Comparison of ENCODE assay signal across 2 cellular contexts in the genomic region with DNA sequence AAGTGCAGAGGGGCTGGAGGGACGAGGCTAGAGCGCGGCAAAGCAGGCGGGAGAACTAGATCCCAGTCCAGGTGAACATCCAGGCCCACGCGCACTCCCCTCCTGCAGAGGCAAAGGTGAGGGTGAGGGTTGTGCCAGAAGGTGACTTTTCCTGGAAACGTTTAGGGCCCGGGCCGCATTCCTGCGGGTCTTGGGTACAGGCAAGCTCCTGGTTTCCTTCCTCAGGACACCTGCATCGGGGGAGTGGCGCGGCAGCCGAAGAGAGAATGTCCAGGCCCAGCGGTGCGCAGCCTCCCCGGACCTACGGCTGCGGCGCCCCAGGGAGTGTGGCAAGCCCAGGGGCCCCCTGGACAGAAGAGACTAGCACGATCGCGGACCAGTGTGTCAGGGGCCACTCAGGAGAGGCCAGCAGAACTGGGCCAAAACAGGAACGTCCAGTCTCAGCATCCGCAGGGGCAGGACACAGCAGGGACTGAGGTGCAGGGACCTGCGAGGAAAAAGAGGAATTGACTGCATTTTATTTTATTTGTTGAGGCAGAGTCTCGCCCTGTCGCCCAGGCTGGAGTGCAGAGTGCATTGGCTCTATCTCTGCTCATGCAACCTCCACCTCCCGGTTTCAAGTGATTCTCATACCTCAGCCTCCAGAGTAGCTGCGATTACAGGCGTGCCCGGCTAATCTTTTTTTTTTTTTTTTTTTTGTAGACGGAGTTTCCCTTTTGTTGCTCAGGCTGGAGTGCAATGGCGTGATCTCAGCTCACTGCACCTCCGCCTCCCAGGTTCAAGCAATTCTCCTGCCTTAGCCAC.
TF ChIP-seq lines count a peak whose summit lies in the region.

No MANE protein-coding gene starts in this region.

TF ChIP-seq in HepG2, 621 proteins besides CTCF, POLR2A, EP300 and RAD21 (continues in another document):
- TF ChIP-seq PHF8 (CRISPR knock-in tag; IDR thresholded peaks at IDR 0.05) (no peak), RXRB (CRISPR knock-in tag; IDR thresholded peaks at IDR 0.05; ENCODE audit: borderline replicate concordance) (no peak), SUZ12 (IDR thresholded peaks at IDR 0.05; ENCODE audit: low read depth, low read length) (no peak), U2AF2 (IDR thresholded peaks at IDR 0.05; ENCODE audit: low read depth, low read length) (no peak), ZFP1 (CRISPR knock-in tag; IDR thresholded peaks at IDR 0.05) (no peak)
- TF ChIP-seq, protein P1, sequence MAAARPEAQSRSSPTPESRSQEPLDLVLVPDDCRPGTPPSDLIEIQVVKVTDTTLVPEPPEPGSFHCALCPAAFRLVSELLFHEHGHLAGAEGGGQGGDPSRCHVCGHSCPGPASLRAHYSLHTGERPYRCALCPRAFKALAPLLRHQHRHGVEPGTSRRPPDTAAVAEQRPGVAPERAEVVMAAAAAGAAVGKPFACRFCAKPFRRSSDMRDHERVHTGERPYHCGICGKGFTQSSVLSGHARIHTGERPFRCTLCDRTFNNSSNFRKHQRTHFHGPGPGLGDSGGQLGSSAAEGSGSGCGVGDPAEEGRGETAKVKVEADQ (CRISPR knock-in tag; IDR thresholded peaks at IDR 0.05; ENCODE audit: borderline replicate concordance) = no peak
- TF ChIP-seq, protein P2, sequence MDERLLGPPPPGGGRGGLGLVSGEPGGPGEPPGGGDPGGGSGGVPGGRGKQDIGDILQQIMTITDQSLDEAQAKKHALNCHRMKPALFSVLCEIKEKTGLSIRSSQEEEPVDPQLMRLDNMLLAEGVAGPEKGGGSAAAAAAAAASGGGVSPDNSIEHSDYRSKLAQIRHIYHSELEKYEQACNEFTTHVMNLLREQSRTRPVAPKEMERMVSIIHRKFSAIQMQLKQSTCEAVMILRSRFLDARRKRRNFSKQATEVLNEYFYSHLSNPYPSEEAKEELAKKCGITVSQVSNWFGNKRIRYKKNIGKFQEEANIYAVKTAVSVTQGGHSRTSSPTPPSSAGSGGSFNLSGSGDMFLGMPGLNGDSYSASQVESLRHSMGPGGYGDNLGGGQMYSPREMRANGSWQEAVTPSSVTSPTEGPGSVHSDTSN (CRISPR knock-in tag; IDR thresholded peaks at IDR 0.05) = no peak
- TF ChIP-seq, protein P3, sequence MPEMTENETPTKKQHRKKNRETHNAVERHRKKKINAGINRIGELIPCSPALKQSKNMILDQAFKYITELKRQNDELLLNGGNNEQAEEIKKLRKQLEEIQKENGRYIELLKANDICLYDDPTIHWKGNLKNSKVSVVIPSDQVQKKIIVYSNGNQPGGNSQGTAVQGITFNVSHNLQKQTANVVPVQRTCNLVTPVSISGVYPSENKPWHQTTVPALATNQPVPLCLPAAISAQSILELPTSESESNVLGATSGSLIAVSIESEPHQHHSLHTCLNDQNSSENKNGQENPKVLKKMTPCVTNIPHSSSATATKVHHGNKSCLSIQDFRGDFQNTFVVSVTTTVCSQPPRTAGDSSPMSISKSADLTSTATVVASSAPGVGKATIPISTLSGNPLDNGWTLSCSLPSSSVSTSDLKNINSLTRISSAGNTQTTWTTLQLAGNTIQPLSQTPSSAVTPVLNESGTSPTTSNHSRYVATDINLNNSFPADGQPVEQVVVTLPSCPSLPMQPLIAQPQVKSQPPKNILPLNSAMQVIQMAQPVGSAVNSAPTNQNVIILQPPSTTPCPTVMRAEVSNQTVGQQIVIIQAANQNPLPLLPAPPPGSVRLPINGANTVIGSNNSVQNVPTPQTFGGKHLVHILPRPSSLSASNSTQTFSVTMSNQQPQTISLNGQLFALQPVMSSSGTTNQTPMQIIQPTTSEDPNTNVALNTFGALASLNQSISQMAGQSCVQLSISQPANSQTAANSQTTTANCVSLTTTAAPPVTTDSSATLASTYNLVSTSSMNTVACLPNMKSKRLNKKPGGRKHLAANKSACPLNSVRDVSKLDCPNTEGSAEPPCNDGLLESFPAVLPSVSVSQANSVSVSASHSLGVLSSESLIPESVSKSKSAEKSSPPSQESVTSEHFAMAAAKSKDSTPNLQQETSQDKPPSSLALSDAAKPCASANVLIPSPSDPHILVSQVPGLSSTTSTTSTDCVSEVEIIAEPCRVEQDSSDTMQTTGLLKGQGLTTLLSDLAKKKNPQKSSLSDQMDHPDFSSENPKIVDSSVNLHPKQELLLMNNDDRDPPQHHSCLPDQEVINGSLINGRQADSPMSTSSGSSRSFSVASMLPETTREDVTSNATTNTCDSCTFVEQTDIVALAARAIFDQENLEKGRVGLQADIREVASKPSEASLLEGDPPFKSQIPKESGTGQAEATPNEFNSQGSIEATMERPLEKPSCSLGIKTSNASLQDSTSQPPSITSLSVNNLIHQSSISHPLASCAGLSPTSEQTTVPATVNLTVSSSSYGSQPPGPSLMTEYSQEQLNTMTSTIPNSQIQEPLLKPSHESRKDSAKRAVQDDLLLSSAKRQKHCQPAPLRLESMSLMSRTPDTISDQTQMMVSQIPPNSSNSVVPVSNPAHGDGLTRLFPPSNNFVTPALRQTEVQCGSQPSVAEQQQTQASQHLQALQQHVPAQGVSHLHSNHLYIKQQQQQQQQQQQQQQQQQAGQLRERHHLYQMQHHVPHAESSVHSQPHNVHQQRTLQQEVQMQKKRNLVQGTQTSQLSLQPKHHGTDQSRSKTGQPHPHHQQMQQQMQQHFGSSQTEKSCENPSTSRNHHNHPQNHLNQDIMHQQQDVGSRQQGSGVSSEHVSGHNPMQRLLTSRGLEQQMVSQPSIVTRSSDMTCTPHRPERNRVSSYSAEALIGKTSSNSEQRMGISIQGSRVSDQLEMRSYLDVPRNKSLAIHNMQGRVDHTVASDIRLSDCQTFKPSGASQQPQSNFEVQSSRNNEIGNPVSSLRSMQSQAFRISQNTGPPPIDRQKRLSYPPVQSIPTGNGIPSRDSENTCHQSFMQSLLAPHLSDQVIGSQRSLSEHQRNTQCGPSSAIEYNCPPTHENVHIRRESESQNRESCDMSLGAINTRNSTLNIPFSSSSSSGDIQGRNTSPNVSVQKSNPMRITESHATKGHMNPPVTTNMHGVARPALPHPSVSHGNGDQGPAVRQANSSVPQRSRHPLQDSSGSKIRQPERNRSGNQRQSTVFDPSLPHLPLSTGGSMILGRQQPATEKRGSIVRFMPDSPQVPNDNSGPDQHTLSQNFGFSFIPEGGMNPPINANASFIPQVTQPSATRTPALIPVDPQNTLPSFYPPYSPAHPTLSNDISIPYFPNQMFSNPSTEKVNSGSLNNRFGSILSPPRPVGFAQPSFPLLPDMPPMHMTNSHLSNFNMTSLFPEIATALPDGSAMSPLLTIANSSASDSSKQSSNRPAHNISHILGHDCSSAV (CRISPR knock-in tag; IDR thresholded peaks at IDR 0.05; ENCODE audit: borderline replicate concordance) = no peak
- TF ChIP-seq, protein P4, sequence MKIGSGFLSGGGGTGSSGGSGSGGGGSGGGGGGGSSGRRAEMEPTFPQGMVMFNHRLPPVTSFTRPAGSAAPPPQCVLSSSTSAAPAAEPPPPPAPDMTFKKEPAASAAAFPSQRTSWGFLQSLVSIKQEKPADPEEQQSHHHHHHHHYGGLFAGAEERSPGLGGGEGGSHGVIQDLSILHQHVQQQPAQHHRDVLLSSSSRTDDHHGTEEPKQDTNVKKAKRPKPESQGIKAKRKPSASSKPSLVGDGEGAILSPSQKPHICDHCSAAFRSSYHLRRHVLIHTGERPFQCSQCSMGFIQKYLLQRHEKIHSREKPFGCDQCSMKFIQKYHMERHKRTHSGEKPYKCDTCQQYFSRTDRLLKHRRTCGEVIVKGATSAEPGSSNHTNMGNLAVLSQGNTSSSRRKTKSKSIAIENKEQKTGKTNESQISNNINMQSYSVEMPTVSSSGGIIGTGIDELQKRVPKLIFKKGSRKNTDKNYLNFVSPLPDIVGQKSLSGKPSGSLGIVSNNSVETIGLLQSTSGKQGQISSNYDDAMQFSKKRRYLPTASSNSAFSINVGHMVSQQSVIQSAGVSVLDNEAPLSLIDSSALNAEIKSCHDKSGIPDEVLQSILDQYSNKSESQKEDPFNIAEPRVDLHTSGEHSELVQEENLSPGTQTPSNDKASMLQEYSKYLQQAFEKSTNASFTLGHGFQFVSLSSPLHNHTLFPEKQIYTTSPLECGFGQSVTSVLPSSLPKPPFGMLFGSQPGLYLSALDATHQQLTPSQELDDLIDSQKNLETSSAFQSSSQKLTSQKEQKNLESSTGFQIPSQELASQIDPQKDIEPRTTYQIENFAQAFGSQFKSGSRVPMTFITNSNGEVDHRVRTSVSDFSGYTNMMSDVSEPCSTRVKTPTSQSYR (CRISPR knock-in tag; IDR thresholded peaks at IDR 0.05; ENCODE audit: borderline replicate concordance) = no peak

TF ChIP-seq in GM12878, 131 proteins besides CTCF, POLR2A, EP300 and RAD21 (continues in another document):
- TF ChIP-seq, protein P5, sequence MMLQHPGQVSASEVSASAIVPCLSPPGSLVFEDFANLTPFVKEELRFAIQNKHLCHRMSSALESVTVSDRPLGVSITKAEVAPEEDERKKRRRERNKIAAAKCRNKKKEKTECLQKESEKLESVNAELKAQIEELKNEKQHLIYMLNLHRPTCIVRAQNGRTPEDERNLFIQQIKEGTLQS (IDR thresholded peaks at IDR 0.05; ENCODE audit: borderline replicate concordance, extremely low read depth, low read depth, low read length) = no peak
- no peak for TF ChIP-seq RUNX3 (IDR thresholded peaks at IDR 0.05; ENCODE audit: low read length)
- no peak for TF ChIP-seq CBFB (IDR thresholded peaks at IDR 0.05; ENCODE audit: low read depth)
- no peak for TF ChIP-seq TCF3 (IDR thresholded peaks at IDR 0.05; ENCODE audit: borderline replicate concordance, insufficient read depth, low read depth, low read length)
- TF ChIP-seq HDGF (IDR thresholded peaks at IDR 0.05) = no peak
- TF ChIP-seq, protein P6, sequence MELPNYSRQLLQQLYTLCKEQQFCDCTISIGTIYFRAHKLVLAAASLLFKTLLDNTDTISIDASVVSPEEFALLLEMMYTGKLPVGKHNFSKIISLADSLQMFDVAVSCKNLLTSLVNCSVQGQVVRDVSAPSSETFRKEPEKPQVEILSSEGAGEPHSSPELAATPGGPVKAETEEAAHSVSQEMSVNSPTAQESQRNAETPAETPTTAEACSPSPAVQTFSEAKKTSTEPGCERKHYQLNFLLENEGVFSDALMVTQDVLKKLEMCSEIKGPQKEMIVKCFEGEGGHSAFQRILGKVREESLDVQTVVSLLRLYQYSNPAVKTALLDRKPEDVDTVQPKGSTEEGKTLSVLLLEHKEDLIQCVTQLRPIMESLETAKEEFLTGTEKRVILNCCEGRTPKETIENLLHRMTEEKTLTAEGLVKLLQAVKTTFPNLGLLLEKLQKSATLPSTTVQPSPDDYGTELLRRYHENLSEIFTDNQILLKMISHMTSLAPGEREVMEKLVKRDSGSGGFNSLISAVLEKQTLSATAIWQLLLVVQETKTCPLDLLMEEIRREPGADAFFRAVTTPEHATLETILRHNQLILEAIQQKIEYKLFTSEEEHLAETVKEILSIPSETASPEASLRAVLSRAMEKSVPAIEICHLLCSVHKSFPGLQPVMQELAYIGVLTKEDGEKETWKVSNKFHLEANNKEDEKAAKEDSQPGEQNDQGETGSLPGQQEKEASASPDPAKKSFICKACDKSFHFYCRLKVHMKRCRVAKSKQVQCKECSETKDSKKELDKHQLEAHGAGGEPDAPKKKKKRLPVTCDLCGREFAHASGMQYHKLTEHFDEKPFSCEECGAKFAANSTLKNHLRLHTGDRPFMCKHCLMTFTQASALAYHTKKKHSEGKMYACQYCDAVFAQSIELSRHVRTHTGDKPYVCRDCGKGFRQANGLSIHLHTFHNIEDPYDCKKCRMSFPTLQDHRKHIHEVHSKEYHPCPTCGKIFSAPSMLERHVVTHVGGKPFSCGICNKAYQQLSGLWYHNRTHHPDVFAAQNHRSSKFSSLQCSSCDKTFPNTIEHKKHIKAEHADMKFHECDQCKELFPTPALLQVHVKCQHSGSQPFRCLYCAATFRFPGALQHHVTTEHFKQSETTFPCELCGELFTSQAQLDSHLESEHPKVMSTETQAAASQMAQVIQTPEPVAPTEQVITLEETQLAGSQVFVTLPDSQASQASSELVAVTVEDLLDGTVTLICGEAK (IDR thresholded peaks at IDR 0.05; ENCODE audit: borderline replicate concordance) = no peak
- TF ChIP-seq NR2C2 (IDR thresholded peaks at IDR 0.05; ENCODE audit: borderline replicate concordance, control insufficient read depth, insufficient read length, low read depth) = no peak
- TF ChIP-seq CEBPB (IDR thresholded peaks at IDR 0.05; ENCODE audit: borderline replicate concordance in 1 of 2, low read depth in 2 of 2, low read length in 2 of 2) = no peak
- no peak for TF ChIP-seq GATAD2B (conservative IDR thresholded peaks at IDR 0.05; ENCODE audit: low read depth)
- TF ChIP-seq POLR2AphosphoS5 (IDR thresholded peaks at IDR 0.05; ENCODE audit: low read length) = no peak
- TF ChIP-seq, protein P7, sequence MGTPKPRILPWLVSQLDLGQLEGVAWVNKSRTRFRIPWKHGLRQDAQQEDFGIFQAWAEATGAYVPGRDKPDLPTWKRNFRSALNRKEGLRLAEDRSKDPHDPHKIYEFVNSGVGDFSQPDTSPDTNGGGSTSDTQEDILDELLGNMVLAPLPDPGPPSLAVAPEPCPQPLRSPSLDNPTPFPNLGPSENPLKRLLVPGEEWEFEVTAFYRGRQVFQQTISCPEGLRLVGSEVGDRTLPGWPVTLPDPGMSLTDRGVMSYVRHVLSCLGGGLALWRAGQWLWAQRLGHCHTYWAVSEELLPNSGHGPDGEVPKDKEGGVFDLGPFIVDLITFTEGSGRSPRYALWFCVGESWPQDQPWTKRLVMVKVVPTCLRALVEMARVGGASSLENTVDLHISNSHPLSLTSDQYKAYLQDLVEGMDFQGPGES (IDR thresholded peaks at IDR 0.05) = no peak
- TF ChIP-seq, protein P8, sequence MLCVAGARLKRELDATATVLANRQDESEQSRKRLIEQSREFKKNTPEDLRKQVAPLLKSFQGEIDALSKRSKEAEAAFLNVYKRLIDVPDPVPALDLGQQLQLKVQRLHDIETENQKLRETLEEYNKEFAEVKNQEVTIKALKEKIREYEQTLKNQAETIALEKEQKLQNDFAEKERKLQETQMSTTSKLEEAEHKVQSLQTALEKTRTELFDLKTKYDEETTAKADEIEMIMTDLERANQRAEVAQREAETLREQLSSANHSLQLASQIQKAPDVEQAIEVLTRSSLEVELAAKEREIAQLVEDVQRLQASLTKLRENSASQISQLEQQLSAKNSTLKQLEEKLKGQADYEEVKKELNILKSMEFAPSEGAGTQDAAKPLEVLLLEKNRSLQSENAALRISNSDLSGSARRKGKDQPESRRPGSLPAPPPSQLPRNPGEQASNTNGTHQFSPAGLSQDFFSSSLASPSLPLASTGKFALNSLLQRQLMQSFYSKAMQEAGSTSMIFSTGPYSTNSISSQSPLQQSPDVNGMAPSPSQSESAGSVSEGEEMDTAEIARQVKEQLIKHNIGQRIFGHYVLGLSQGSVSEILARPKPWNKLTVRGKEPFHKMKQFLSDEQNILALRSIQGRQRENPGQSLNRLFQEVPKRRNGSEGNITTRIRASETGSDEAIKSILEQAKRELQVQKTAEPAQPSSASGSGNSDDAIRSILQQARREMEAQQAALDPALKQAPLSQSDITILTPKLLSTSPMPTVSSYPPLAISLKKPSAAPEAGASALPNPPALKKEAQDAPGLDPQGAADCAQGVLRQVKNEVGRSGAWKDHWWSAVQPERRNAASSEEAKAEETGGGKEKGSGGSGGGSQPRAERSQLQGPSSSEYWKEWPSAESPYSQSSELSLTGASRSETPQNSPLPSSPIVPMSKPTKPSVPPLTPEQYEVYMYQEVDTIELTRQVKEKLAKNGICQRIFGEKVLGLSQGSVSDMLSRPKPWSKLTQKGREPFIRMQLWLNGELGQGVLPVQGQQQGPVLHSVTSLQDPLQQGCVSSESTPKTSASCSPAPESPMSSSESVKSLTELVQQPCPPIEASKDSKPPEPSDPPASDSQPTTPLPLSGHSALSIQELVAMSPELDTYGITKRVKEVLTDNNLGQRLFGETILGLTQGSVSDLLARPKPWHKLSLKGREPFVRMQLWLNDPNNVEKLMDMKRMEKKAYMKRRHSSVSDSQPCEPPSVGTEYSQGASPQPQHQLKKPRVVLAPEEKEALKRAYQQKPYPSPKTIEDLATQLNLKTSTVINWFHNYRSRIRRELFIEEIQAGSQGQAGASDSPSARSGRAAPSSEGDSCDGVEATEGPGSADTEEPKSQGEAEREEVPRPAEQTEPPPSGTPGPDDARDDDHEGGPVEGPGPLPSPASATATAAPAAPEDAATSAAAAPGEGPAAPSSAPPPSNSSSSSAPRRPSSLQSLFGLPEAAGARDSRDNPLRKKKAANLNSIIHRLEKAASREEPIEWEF (IDR thresholded peaks at IDR 0.05; ENCODE audit: insufficient replicate concordance, low read depth, low read length) = no peak
